ENCODE assay signal across 9 cellular contexts in the genomic region with DNA sequence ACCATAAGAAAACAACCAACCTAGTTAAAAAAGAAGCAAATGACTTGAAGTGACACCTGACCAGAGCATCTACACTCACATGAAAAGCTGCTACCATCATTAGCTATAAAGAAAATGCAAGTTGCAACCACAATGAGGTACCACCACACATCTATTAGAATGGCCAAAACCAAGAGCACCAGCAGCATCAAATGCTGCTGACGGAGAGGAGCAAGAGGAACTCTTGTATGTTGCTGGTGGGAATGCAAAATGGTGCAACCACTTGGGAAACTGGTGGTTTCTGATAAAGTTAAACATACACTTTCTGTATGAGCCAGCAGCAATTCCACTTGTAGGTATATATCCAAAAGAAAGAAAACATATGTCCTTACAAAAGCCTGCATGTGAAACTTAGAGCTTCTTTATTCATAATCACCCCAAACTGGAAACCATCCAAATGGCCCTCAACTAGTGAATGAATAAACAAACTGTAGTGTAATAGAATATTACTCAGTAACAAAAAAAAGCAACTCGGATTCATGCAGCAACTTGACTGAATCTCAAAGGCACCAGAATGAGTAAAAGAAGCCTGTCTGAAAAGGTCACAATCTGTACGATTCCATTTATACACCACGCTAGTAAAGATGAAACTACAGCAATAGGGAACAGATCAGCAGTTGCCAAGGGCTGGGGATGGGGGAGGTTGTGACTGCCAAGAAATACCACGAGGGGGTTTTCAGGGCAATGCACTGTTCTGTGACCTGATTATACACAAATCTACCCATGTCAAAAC.
A peak's percentile ranks its signal among the peaks of the same experiment; 100 is the strongest.
DNase-seq lines count a peak whose midpoint lies in the region; ATAC-seq, FAIRE-seq and TF ChIP-seq lines count a peak whose summit lies in the region.
"Had no signal": no experiment of that assay in that cellular context is flagged by ENCODE, and none has a peak within 500 bp of the region (broad histone marks: within the 10 kb centered on the region; RNA-seq: fewer than 3 reads in every experiment).

No MANE protein-coding gene starts in this region.

- H3F3A ChIP-seq in GM23248 (ENCODE audit: insufficient read depth), result 0 out of 2 replicates have a peak, but pooled peaks cover 9% of the 10 kb centered on the region

- H3K9ac ChIP-seq in GM23248, result no peak overlapping the region

- in situ Hi-C loops in GM23248 (cut with MboI), result no loop called here

- H4K20me1 ChIP-seq in GM23248 (ENCODE audit: insufficient read depth), result no peaks in the 10 kb centered on the region

- H3K36me3 ChIP-seq in GM06990 (ENCODE audit: control insufficient read depth, insufficient read depth, low read length) (no peaks in the 10 kb centered on the region), bronchial epithelial cell (ENCODE audit: control insufficient read depth, insufficient read depth, low read length) (peaks cover 4% of the 10 kb centered on the region), GM23248 (ENCODE audit: low read depth) (no peaks in the 10 kb centered on the region)

- H3K9me3 ChIP-seq in GM23248 (ENCODE audit: low read depth), result no peaks in the 10 kb centered on the region

- ATAC-seq in HG03342 (IDR thresholded peaks at IDR 0.05; ENCODE audit: unreplicated experiment), result peak; percentile 59
- no peak for ATAC-seq in GM19395 (IDR thresholded peaks at IDR 0.05; ENCODE audit: unreplicated experiment)
- no peak for ATAC-seq in GM21367 (IDR thresholded peaks at IDR 0.05; ENCODE audit: unreplicated experiment)

- 75 to 77% methylated on average over 5 of the region's 5 CpGs for WGBS in GM23248 (ENCODE audit: low coverage in 1 of 2, low lambda C conversion rate in 2 of 2, missing lambda C conversion rate in 2 of 2), 2 experiments

- no peak overlapping the region for H2AFZ ChIP-seq in GM23248

- no peaks in the 10 kb centered on the region for H3K9me2 ChIP-seq in GM23248 (ENCODE audit: insufficient read depth)

- peak; percentile 90 for FAIRE-seq in GM18507 (lab: Jason Lieb, UNC)
- FAIRE-seq in bronchial epithelial cell (lab: Jason Lieb, UNC), result no peak
- FAIRE-seq: urothelium cell line had no signal

- H3K4me2 ChIP-seq in GM23248 (ENCODE audit: unreplicated experiment), result no peak overlapping the region

- H3K4me3 ChIP-seq in GM06990 (replicated peaks; ENCODE audit: low read depth, low read length) (no peak overlapping the region; the same call in 1 of the 2 replicates), bronchial epithelial cell (ENCODE audit: low read depth, low read length) (no peak overlapping the region), GM23248 (no peak overlapping the region)

- TF ChIP-seq CTCF in GM06990 (IDR thresholded peaks at IDR 0.05; ENCODE audit: insufficient read depth, low read length, poor library complexity, severe bottlenecking) (no peak), bronchial epithelial cell (IDR thresholded peaks at IDR 0.05; ENCODE audit: insufficient read depth, low read length, severe bottlenecking) (no peak)

- no peaks in the 10 kb centered on the region for H3K4me1 ChIP-seq in GM23248 (ENCODE audit: insufficient read depth)

- H3K27me3 ChIP-seq in GM06990 (replicated peaks; ENCODE audit: control insufficient read depth, insufficient read depth, low read length), result no peaks in the 10 kb centered on the region
- no peaks in the 10 kb centered on the region for H3K27me3 ChIP-seq in bronchial epithelial cell (ENCODE audit: control insufficient read depth, insufficient read depth, low read length)
- no peaks in the 10 kb centered on the region for H3K27me3 ChIP-seq in GM23248 (replicated peaks; ENCODE audit: insufficient read depth)

- no peak overlapping the region for H3K27ac ChIP-seq in GM23248

- no peaks in the 10 kb centered on the region for H3K79me2 ChIP-seq in GM23248 (ENCODE audit: insufficient read depth)

- DNase-seq in GM06990 (ENCODE audit: extremely low read depth, insufficient read length) (peak; percentile 66), GM18507 (ENCODE audit: extremely low spot score, insufficient read length, low read depth) (peak; percentile 49), bronchial epithelial cell (ENCODE audit: low read depth) (peak; percentile 81), NOMO-1 treated with DMSO at 0.1 percent for 48 hours (lab: John Stamatoyannopoulos, UW; ENCODE audit: unreplicated experiment) (no peak), GM23248 (no peak)

Comparison
In these comparisons a context has a peak if more than half of its experiments do, and no peak if none do; other contexts are left out.
1. DNase-seq: peak in GM06990 (single experiment), GM18507 (single experiment) and bronchial epithelial cell (single experiment); none in NOMO-1 treated with DMSO at 0.1 percent for 48 hours (single experiment) and GM23248 (single experiment).